In the genomic region with DNA sequence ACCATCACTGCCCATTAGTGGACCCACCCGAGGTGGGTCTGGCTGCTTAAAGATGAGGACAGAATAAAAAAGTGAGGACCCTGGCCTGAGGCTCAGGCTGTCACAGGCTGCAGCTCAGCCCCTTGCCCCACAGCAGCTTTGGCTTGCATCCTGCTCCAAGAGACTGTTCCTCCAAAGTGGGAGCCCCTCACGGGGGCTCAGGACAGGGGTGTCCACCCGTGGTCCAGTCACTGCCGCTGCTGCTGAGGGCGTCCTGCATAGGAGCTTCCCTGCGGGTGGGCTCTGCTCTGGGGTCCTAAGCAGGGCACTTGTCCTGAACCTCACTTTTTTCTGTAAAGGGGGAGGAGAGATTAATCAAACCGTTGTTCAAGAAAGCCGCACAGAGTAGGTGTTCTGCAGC, we compare ENCODE assay signal across 21 cellular contexts. TPM values are rescaled to one million over a fixed set of nuclear protein-coding genes. Genes with fewer than 3 reads are reported as not detected.
DNase-seq lines count a peak whose midpoint lies in the region; ATAC-seq and TF ChIP-seq lines count a peak whose summit lies in the region.
"Had no signal": no experiment of that assay in that cellular context is flagged by ENCODE, and none has a peak within 500 bp of the region (broad histone marks: within the 10 kb centered on the region; RNA-seq: fewer than 3 reads in every experiment).

No MANE protein-coding gene starts in this region.

- no peaks in the 10 kb centered on the region for H3K9me3 Mint-ChIP-seq in activated naive CD4-positive, alpha-beta T cell treated with anti-CD3 and anti-CD28 coated beads, Interleukin-2, amount 50 U/mL, for 72 hours
- H3K9me3 Mint-ChIP-seq in activated T-helper 1 cell treated with anti-CD3 and anti-CD28 coated beads, Interleukin-12 subunit alpha, Interleukin-12 subunit beta, Interleukin-2, Interleukin-4 antibody, amounts not matched to agents 30 ng/mL and 10 ng/mL and 1 ng/mL, durations not matched to agents 14 hours and 24 hours and 36 hours: no peaks in the 10 kb centered on the region
- peaks cover 44% of the 10 kb centered on the region for H3K9me3 Mint-ChIP-seq in glutamatergic neuron (ENCODE audit: unreplicated experiment)
- H3K9me3 Mint-ChIP-seq in type B pancreatic cell: no peaks in the 10 kb centered on the region
- H3K9me3 Mint-ChIP-seq: CD4-positive, alpha-beta memory T cell had no signal

- no peak overlapping the region for H3K4me3 Mint-ChIP-seq in activated T-helper 1 cell treated with anti-CD3 and anti-CD28 coated beads, Interleukin-12 subunit alpha, Interleukin-12 subunit beta, Interleukin-2, Interleukin-4 antibody, amounts not matched to agents 30 ng/mL and 10 ng/mL and 1 ng/mL, durations not matched to agents 14 hours and 24 hours and 36 hours
- H3K4me3 Mint-ChIP-seq in glutamatergic neuron (ENCODE audit: unreplicated experiment) (peak overlapping the region; percentile 77), type B pancreatic cell (peak overlapping the region; percentile 31)

- no peak for DNase-seq in activated naive CD4-positive, alpha-beta T cell treated with anti-CD3 and anti-CD28 coated beads, Interleukin-2, amount 50 U/mL, for 72 hours (ENCODE audit: low spot score in 2 of 2)
- DNase-seq in activated naive CD4-positive, alpha-beta T cell treated with Interleukin-2 at 50 U/mL for 16 hours: no peak
- no peak for DNase-seq in activated T-helper 1 cell treated with anti-CD3 and anti-CD28 coated beads, Interleukin-12 subunit alpha, Interleukin-12 subunit beta, Interleukin-2, Interleukin-4 antibody, amounts not matched to agents 30 ng/mL and 10 ng/mL and 1 ng/mL, durations not matched to agents 14 hours and 24 hours and 36 hours (ENCODE audit: low spot score)
- DNase-seq in glutamatergic neuron (no peak), type B pancreatic cell (ENCODE audit: extremely low spot score, unreplicated experiment) (no peak), NCI-H748 treated with DMSO at 0.1 percent for 48 hours (lab: John Stamatoyannopoulos, UW) (no peak), NCI-H774 (lab: John Stamatoyannopoulos, UW) (no peak), Right ventricle myocardium inferior (ENCODE audit: missing footprints) (no peak)
- DNase-seq: CD4-positive, alpha-beta memory T cell; COR-L47; HCEC 1CT; KBM-7; MG63; NCI-H1105 treated with DMSO at 0.1 percent for 48 hours; NCI-H146; NCI-H1930; NCI-H2107; NCI-H82; NK-92 treated with Interleukin-12 subunit alpha and Interleukin-12 subunit beta, amount 100 ng/mL, for 24 hours; SIG-M5 had no signal

- peak overlapping the region; percentile 6 to 84 for H3K27ac Mint-ChIP-seq in activated naive CD4-positive, alpha-beta T cell treated with anti-CD3 and anti-CD28 coated beads, Interleukin-2, amount 50 U/mL, for 72 hours
- H3K27ac Mint-ChIP-seq in activated T-helper 1 cell treated with anti-CD3 and anti-CD28 coated beads, Interleukin-12 subunit alpha, Interleukin-12 subunit beta, Interleukin-2, Interleukin-4 antibody, amounts not matched to agents 30 ng/mL and 10 ng/mL and 1 ng/mL, durations not matched to agents 14 hours and 24 hours and 36 hours: peak overlapping the region; percentile 34
- peak overlapping the region; percentile 84 for H3K27ac Mint-ChIP-seq in glutamatergic neuron (ENCODE audit: unreplicated experiment)
- H3K27ac Mint-ChIP-seq in type B pancreatic cell: peak overlapping the region; percentile 65

- intact Hi-C loops in activated T-helper 1 cell treated with anti-CD3 and anti-CD28 coated beads, Interleukin-12 subunit alpha, Interleukin-12 subunit beta, Interleukin-2, Interleukin-4 antibody, amounts not matched to agents 30 ng/mL and 10 ng/mL and 1 ng/mL, durations not matched to agents 14 hours and 24 hours and 36 hours (cut with micrococcal nuclease): no loop called here
- intact Hi-C loops in Right ventricle myocardium inferior (cut with DNase I): no loop called here

- no peak for ATAC-seq in activated naive CD4-positive, alpha-beta T cell treated with anti-CD3 and anti-CD28 coated beads, Interleukin-2, amount 50 U/mL, for 72 hours
- ATAC-seq in Right ventricle myocardium inferior: no peak
- ATAC-seq: GM12878 had no signal

- H3K36me3 Mint-ChIP-seq in activated naive CD4-positive, alpha-beta T cell treated with anti-CD3 and anti-CD28 coated beads, Interleukin-2, amount 50 U/mL, for 72 hours: no peaks in the 10 kb centered on the region
- peaks cover 7% of the 10 kb centered on the region for H3K36me3 Mint-ChIP-seq in activated T-helper 1 cell treated with anti-CD3 and anti-CD28 coated beads, Interleukin-12 subunit alpha, Interleukin-12 subunit beta, Interleukin-2, Interleukin-4 antibody, amounts not matched to agents 30 ng/mL and 10 ng/mL and 1 ng/mL, durations not matched to agents 14 hours and 24 hours and 36 hours (ENCODE audit: low read depth)
- H3K36me3 Mint-ChIP-seq in glutamatergic neuron (ENCODE audit: unreplicated experiment) (no peaks in the 10 kb centered on the region), type B pancreatic cell (peaks cover 4% of the 10 kb centered on the region)
- H3K36me3 Mint-ChIP-seq: CD4-positive, alpha-beta memory T cell had no signal

- H3K27me3 Mint-ChIP-seq in activated T-helper 1 cell treated with anti-CD3 and anti-CD28 coated beads, Interleukin-12 subunit alpha, Interleukin-12 subunit beta, Interleukin-2, Interleukin-4 antibody, amounts not matched to agents 30 ng/mL and 10 ng/mL and 1 ng/mL, durations not matched to agents 14 hours and 24 hours and 36 hours (ENCODE audit: insufficient read depth): no peaks in the 10 kb centered on the region
- H3K27me3 Mint-ChIP-seq in glutamatergic neuron (ENCODE audit: unreplicated experiment): peaks cover 47% of the 10 kb centered on the region
- H3K27me3 Mint-ChIP-seq in type B pancreatic cell: no peaks in the 10 kb centered on the region
- H3K27me3 Mint-ChIP-seq: CD4-positive, alpha-beta memory T cell had no signal

- peaks cover 25% of the 10 kb centered on the region for H3K4me1 Mint-ChIP-seq in activated T-helper 1 cell treated with anti-CD3 and anti-CD28 coated beads, Interleukin-12 subunit alpha, Interleukin-12 subunit beta, Interleukin-2, Interleukin-4 antibody, amounts not matched to agents 30 ng/mL and 10 ng/mL and 1 ng/mL, durations not matched to agents 14 hours and 24 hours and 36 hours (ENCODE audit: low read depth)
- H3K4me1 Mint-ChIP-seq in glutamatergic neuron (ENCODE audit: low read depth, unreplicated experiment): peaks cover 78% of the 10 kb centered on the region
- H3K4me1 Mint-ChIP-seq in type B pancreatic cell (ENCODE audit: unreplicated experiment): peaks cover 79% of the 10 kb centered on the region

- TF ChIP-seq CTCF in glutamatergic neuron (IDR thresholded peaks at IDR 0.05; ENCODE audit: partially characterized antibody, unreplicated experiment) (no peak), type B pancreatic cell (conservative IDR thresholded peaks at IDR 0.05) (no peak)

RNA-seq across cellular contexts. Expression of a gene that starts 47.8 kb away (rescaled TPM):
- total RNA-seq in activated naive CD4-positive, alpha-beta T cell treated with anti-CD3 and anti-CD28 coated beads, Interleukin-2, amount 50 U/mL, for 72 hours: 100 to 1,000 TPM in 1 of 2 donors, 10 to 100 TPM in 1; 67.2 to 103 TPM
- 167 and 172 TPM in 2 replicates for total RNA-seq in activated T-helper 1 cell treated with anti-CD3 and anti-CD28 coated beads, Interleukin-12 subunit alpha, Interleukin-12 subunit beta, Interleukin-2, Interleukin-4 antibody, amounts not matched to agents 30 ng/mL and 10 ng/mL and 1 ng/mL, durations not matched to agents 14 hours and 24 hours and 36 hours
- 365 TPM for total RNA-seq in glutamatergic neuron (ENCODE audit: unreplicated experiment)
- 81.2 and 97.0 TPM in 2 replicates for total RNA-seq in type B pancreatic cell (ENCODE audit: low replicate concordance)
- total RNA-seq in Right ventricle myocardium inferior: 18.9 TPM

Comparison
In these comparisons a context has a peak if more than half of its experiments do, and no peak if none do; other contexts are left out.
1. H3K27ac Mint-ChIP-seq: peak in every context shown above with its lines; median percentile 84 in glutamatergic neuron; 65 in type B pancreatic cell; 45 in activated naive CD4-positive, alpha-beta T cell treated with anti-CD3 and anti-CD28 coated beads, Interleukin-2, amount 50 U/mL, for 72 hours; 34 in activated T-helper 1 cell treated with anti-CD3 and anti-CD28 coated beads, Interleukin-12 subunit alpha, Interleukin-12 subunit beta, Interleukin-2, Interleukin-4 antibody, amounts not matched to agents 30 ng/mL and 10 ng/mL and 1 ng/mL, durations not matched to agents 14 hours and 24 hours and 36 hours.